In genomic region chr9:6584881-6585597, GRCh38 we compare ENCODE assay signal across 8 cellular contexts.
DNase-seq lines count a peak whose midpoint lies in the region; ATAC-seq, FAIRE-seq and TF ChIP-seq lines count a peak whose summit lies in the region.

No MANE protein-coding gene starts in this region.

- intact Hi-C loops in GM12878 (cut with micrococcal nuclease; ENCODE audit: unreplicated experiment) (loop anchor here (1.0 kb wide), 3 partner anchors 82 to 154 kb away; no protein-coding TSS in a partner anchor), lower lobe of right lung (cut with DNase I) (no loop called here)

- no TSS peak for BruUV-seq in GM12878 (replicated peaks; lab: Mats Ljungman, UMichigan)

- H3K4me2 ChIP-seq in GM12878 (ENCODE audit: control insufficient read depth, insufficient read depth): no peak overlapping the region

- TF ChIP-seq RAD21 in GM12878 (IDR thresholded peaks at IDR 0.05; ENCODE audit: insufficient read depth, low read depth, low read length): peak; percentile 42; the same call in 1 of the 2 replicates

- H3K27ac ChIP-seq in GM12878 (ENCODE audit: control insufficient read depth, insufficient read depth) (no peak overlapping the region), lower lobe of right lung (no peak overlapping the region)

- WGBS in GM12878 (ENCODE audit: insufficient coverage, insufficient replicate concordance, low lambda C conversion rate, missing lambda C conversion rate): 45% methylated on average over 5 of the region's 5 CpGs

- in situ Hi-C loops in GM12878 (cut with MboI): loop anchor here (5.0 kb wide), 2 partner anchors 77 to 152 kb away; no protein-coding TSS in a partner anchor

- peak; percentile 85 for ATAC-seq in GM12878
- ATAC-seq in lower lobe of right lung: no peak
- ATAC-seq in GM21786 (IDR thresholded peaks at IDR 0.05; ENCODE audit: unreplicated experiment): no peak
- no peak for ATAC-seq in HG02938 (IDR thresholded peaks at IDR 0.05; ENCODE audit: unreplicated experiment)
- no peak for ATAC-seq in GM18870 (IDR thresholded peaks at IDR 0.05; ENCODE audit: unreplicated experiment)

- RAD21 ChIA-PET in GM12878 (lab: Charles Lee; ENCODE audit: unreplicated experiment): interaction anchor here (0.6 to 3.1 kb wide), 25 partner anchors 10 to 242 kb away, joined by 3 to 29 read pairs (median 5); no protein-coding TSS in a partner anchor

- H3K9me3 ChIP-seq in GM12878 (replicated peaks; ENCODE audit: control insufficient read depth, insufficient read depth, low read length) (no peaks in the 10 kb centered on the region), lower lobe of right lung (no peaks in the 10 kb centered on the region)

- no peaks in the 10 kb centered on the region for H3K79me2 ChIP-seq in GM12878 (ENCODE audit: control insufficient read depth, insufficient read depth, low read length)

- peak in 2 of 3 experiments; percentile 13 to 35; a peak in 3 of 6 replicates for TF ChIP-seq CTCF in GM12878 (IDR thresholded peaks at IDR 0.05 in 2 of 3, conservative IDR thresholded peaks at IDR 0.05 in 1 of 3; ENCODE audit: control insufficient read depth in 2 of 3, extremely low read depth in 1 of 3, insufficient read depth in 1 of 3, low read depth in 3 of 3, low read length in 3 of 3)
- TF ChIP-seq CTCF in lower lobe of right lung (IDR thresholded peaks at IDR 0.05): peak; percentile 53

- TF ChIP-seq POLR2A in GM12878 (IDR thresholded peaks at IDR 0.05; ENCODE audit: low read depth, low read length): no peak

- no peaks in the 10 kb centered on the region for H4K20me1 ChIP-seq in GM12878 (ENCODE audit: control insufficient read depth, insufficient read depth)

- H3K9ac ChIP-seq in GM12878 (ENCODE audit: control insufficient read depth, insufficient read depth, low read length): no peak overlapping the region

- H3K4me1 ChIP-seq in GM12878 (ENCODE audit: control insufficient read depth, insufficient read depth, low read length) (no peaks in the 10 kb centered on the region), lower lobe of right lung (no peaks in the 10 kb centered on the region)

- SMC1A ChIA-PET in GM12878 (lab: Charles Lee; ENCODE audit: uncharacterized antibody, unreplicated experiment): interaction anchor here (0.6 to 5.0 kb wide), 30 partner anchors 10 to 242 kb away, joined by 3 to 63 read pairs (median 6); no protein-coding TSS in a partner anchor

- H3K4me3 ChIP-seq in GM12878: no peak overlapping the region
- no peak overlapping the region for H3K4me3 ChIP-seq in lower lobe of right lung

- POLR2A ChIA-PET in GM12878 (lab: Charles Lee): interaction anchor here (0.9 kb wide), 1 partner anchor 97 kb away, joined by 3 read pairs; no protein-coding TSS in a partner anchor

- H3K36me3 ChIP-seq in GM12878 (ENCODE audit: control insufficient read depth in 2 of 2, insufficient read depth in 2 of 2, low read length in 1 of 2) (peaks cover 10 to 21% of the 10 kb centered on the region in 2 experiments), lower lobe of right lung (no peaks in the 10 kb centered on the region)

- CTCF ChIA-PET in GM12878 (lab: Yijun Ruan, JAX): interaction anchor here (0.7 to 5.8 kb wide), 39 partner anchors 8 to 331 kb away, joined by 3 to 64 read pairs (median 5); partner anchors contain the start of genes GLDC and KDM4C

- TF ChIP-seq EP300 in GM12878 (IDR thresholded peaks at IDR 0.05; ENCODE audit: borderline replicate concordance in 1 of 2, control insufficient read depth in 1 of 2, low read depth in 2 of 2, low read length in 2 of 2): no peak

- peak; percentile 11 to 37 (median 36) for DNase-seq in NCI-H1417 (lab: John Stamatoyannopoulos, UW)
- DNase-seq in NCI-H1417 treated with DMSO at 0.1 percent for 48 hours (lab: John Stamatoyannopoulos, UW): no peak
- peak; percentile 64 for DNase-seq in NAMALWA (ENCODE audit: low spot score)
- no peak for DNase-seq in GM12878 (ENCODE audit: low read depth, low spot score)
- no peak for DNase-seq in lower lobe of right lung

- no peak for FAIRE-seq in GM12878 (lab: Jason Lieb, UNC)

- H2AFZ ChIP-seq in GM12878 (ENCODE audit: control insufficient read depth, low read depth, low read length): no peak overlapping the region

- H3K27me3 ChIP-seq in GM12878 (replicated peaks in 1 of 2; ENCODE audit: control insufficient read depth in 2 of 2, insufficient read depth in 2 of 2, low read length in 1 of 2) (no peaks in the 10 kb centered on the region), lower lobe of right lung (ENCODE audit: low read depth) (no peaks in the 10 kb centered on the region)

TF ChIP-seq in GM12878, 131 proteins besides CTCF, POLR2A, EP300 and RAD21:
- TF ChIP-seq CHD2 (IDR thresholded peaks at IDR 0.05; ENCODE audit: borderline replicate concordance, low read depth, low read length) (no peak), SMC3 (IDR thresholded peaks at IDR 0.05; ENCODE audit: borderline replicate concordance, low read length) (peak; percentile 66; the same call in 1 of the 2 replicates)
TF ChIP-seq in GM12878: peak in this region for 1.

Comparison
In these comparisons a context has a peak if more than half of its experiments do, and no peak if none do; other contexts are left out.
1. DNase-seq: peak in NCI-H1417 (3 of 3) and NAMALWA (single experiment); none in NCI-H1417 treated with DMSO at 0.1 percent for 48 hours (single experiment), GM12878 (single experiment) and lower lobe of right lung (single experiment).